11 cellular contexts compared by ENCODE assay signal in genomic region chr4:73607375-73608026, GRCh38. TPM values are rescaled to one million over a fixed set of nuclear protein-coding genes. Genes with fewer than 3 reads are reported as not detected.
DNase-seq lines count a peak whose midpoint lies in the region; ATAC-seq and TF ChIP-seq lines count a peak whose summit lies in the region.
"Had no signal": no experiment of that assay in that cellular context is flagged by ENCODE, and none has a peak within 500 bp of the region (broad histone marks: within the 10 kb centered on the region; RNA-seq: fewer than 3 reads in every experiment).

No MANE protein-coding gene starts in this region.

- peaks cover 0 to 4% of the 10 kb centered on the region in 2 donors for H3K27me3 Mint-ChIP-seq in T-cell
- H3K27me3 Mint-ChIP-seq: activated CD8-positive, alpha-beta T cell treated with anti-CD3 and anti-CD28 coated beads for 36 hours had no signal

- CTCF ChIA-PET in T-cell (lab: Charles Lee) = no interaction called here

- H3K4me3 Mint-ChIP-seq in T-cell = no peak overlapping the region
- H3K4me3 Mint-ChIP-seq: activated CD8-positive, alpha-beta T cell treated with anti-CD3 and anti-CD28 coated beads for 36 hours had no signal

- intact Hi-C loops in prostate gland (cut with DNase I) = no loop called here

- POLR2A ChIA-PET in T-cell (lab: Charles Lee) = no interaction called here

- DNase-seq in T-cell (no peak), prostate gland (ENCODE audit: low spot score) (no peak), erythroblast (lab: John Stamatoyannopoulos, UW) (no peak), SHP77 (lab: John Stamatoyannopoulos, UW) (no peak), KG1 (lab: John Stamatoyannopoulos, UW) (no peak)
- DNase-seq: activated CD8-positive, alpha-beta T cell treated with anti-CD3 and anti-CD28 coated beads for 36 hours; DMS79 treated with DMSO at 0.1 percent for 48 hours; effector memory CD4-positive, alpha-beta T cell had no signal

- no peak for TF ChIP-seq POLR2A in prostate gland (IDR thresholded peaks at IDR 0.05)
- no peak for TF ChIP-seq POLR2A in erythroblast (IDR thresholded peaks at IDR 0.05; ENCODE audit: low read length)

- peaks cover 19 to 20% (median 20%) of the 10 kb centered on the region in 3 donors for H3K4me1 Mint-ChIP-seq in T-cell

- H3K27ac ChIP-seq in prostate gland = peak overlapping the region; percentile 51 to 56

- no peaks in the 10 kb centered on the region for H3K36me3 ChIP-seq in prostate gland

- TF ChIP-seq CTCF in prostate gland (IDR thresholded peaks at IDR 0.05) = no peak

- H3K9me3 ChIP-seq in prostate gland = no peaks in the 10 kb centered on the region

- H3K9me3 Mint-ChIP-seq in T-cell = no peaks in the 10 kb centered on the region
- H3K9me3 Mint-ChIP-seq: activated CD8-positive, alpha-beta T cell treated with anti-CD3 and anti-CD28 coated beads for 36 hours had no signal

- peak overlapping the region; percentile 1 to 29 for H3K27ac Mint-ChIP-seq in T-cell
- H3K27ac Mint-ChIP-seq: activated CD8-positive, alpha-beta T cell treated with anti-CD3 and anti-CD28 coated beads for 36 hours had no signal

- H3K4me3 ChIP-seq in prostate gland = no peak overlapping the region

- H3K4me1 ChIP-seq in prostate gland (replicated peaks) = peaks cover 9% of the 10 kb centered on the region

- ATAC-seq in GM18867 (IDR thresholded peaks at IDR 0.05; ENCODE audit: unreplicated experiment) (peak; percentile 40), HG02678 (IDR thresholded peaks at IDR 0.05; ENCODE audit: unreplicated experiment) (peak; percentile 33), T-cell (replicated peaks in 1 of 4) (no peak)
- ATAC-seq: activated CD8-positive, alpha-beta T cell treated with anti-CD3 and anti-CD28 coated beads for 36 hours; SK-N-SH treated with all-trans-retinoic acid at 6 μM for 48 hours had no signal

- H3K36me3 Mint-ChIP-seq in T-cell = no peaks in the 10 kb centered on the region

- H3K27me3 ChIP-seq in prostate gland (replicated peaks; ENCODE audit: insufficient read depth) = no peaks in the 10 kb centered on the region

RNA-seq across cellular contexts. Expression of gene RASSF6, which starts 12.7 kb away (rescaled TPM):
- total RNA-seq in T-cell (1 to 10 TPM in 1 of 5 donors, under 1 TPM in 4; 0.25 to 1.1 (median 0.47) TPM), prostate gland (10 to 100 TPM in 1 of 2 donors, 1 to 10 TPM in 1; 6.2 to 17.5 TPM)
- total RNA-seq: activated CD8-positive, alpha-beta T cell treated with anti-CD3 and anti-CD28 coated beads for 36 hours had no signal

Comparison
In these comparisons a context has a peak if more than half of its experiments do, and no peak if none do; other contexts are left out.
1. ATAC-seq: peak in GM18867 (single experiment) and HG02678 (single experiment); none in T-cell (0 of 4).